In genomic region chr15:55222588-55222987, GRCh38 we compare ENCODE assay signal across 9 cellular contexts. TPM values are rescaled to one million over a fixed set of nuclear protein-coding genes. Genes with fewer than 3 reads are reported as not detected.
DNase-seq lines count a peak whose midpoint lies in the region; ATAC-seq and TF ChIP-seq lines count a peak whose summit lies in the region.
"Had no signal": no experiment of that assay in that cellular context is flagged by ENCODE, and none has a peak within 500 bp of the region (broad histone marks: within the 10 kb centered on the region; RNA-seq: fewer than 3 reads in every experiment).

No MANE protein-coding gene starts in this region.

- TF ChIP-seq CTCF in OCI-LY1 (IDR thresholded peaks at IDR 0.05; ENCODE audit: low read length), result no peak
- TF ChIP-seq CTCF in GM13976 (IDR thresholded peaks at IDR 0.05; ENCODE audit: borderline replicate concordance, control extremely low read depth, extremely low read depth, insufficient read depth, missing control alignments), result no peak

- no peaks in the 10 kb centered on the region for H3K9me3 Mint-ChIP-seq in naive thymus-derived CD8-positive, alpha-beta T cell

- H3K79me2 ChIP-seq in OCI-LY1 (ENCODE audit: insufficient read depth, low read length), result no peaks in the 10 kb centered on the region

- H3K27ac ChIP-seq in OCI-LY1 (ENCODE audit: low read depth, low read length, poor library complexity, severe bottlenecking) (peak overlapping the region; percentile 90), substantia nigra (ENCODE audit: low read depth, low read length, poor library complexity, severe bottlenecking) (no peak overlapping the region)
- H3K27ac ChIP-seq: KMS-11 had no signal

- no peaks in the 10 kb centered on the region for H4K20me1 ChIP-seq in OCI-LY1 (ENCODE audit: insufficient read depth, low read length)

- H2AFZ ChIP-seq in OCI-LY1 (ENCODE audit: low read length), result no peak overlapping the region

- peak overlapping the region; percentile 29 to 72 (median 60) for H3K4me3 Mint-ChIP-seq in naive thymus-derived CD8-positive, alpha-beta T cell

- in situ Hi-C loops in GM13976 (cut with MboI; ENCODE audit: low sequenced_read_pairs, unreplicated experiment), result loop anchor here (5.0 kb wide), 1 partner anchor 50 kb away; no protein-coding TSS in a partner anchor

- H3K36me3 ChIP-seq in OCI-LY1 (ENCODE audit: insufficient read depth, low read length), result no peaks in the 10 kb centered on the region

- H3K27me3 ChIP-seq in OCI-LY1 (ENCODE audit: insufficient read depth, low read length), result no peaks in the 10 kb centered on the region

- H3K4me1 Mint-ChIP-seq in naive thymus-derived CD8-positive, alpha-beta T cell, result peaks cover 31 to 78% (median 63%) of the 10 kb centered on the region in 4 donors

- peak in 1 of 10 donors; percentile 13 for DNase-seq in naive thymus-derived CD8-positive, alpha-beta T cell
- no peak for DNase-seq in NCI-H748 (lab: John Stamatoyannopoulos, UW; ENCODE audit: unreplicated experiment)
- DNase-seq in GM13976 (ENCODE audit: low spot score), result no peak
- no peak for DNase-seq in SW480 (ENCODE audit: low spot score)
- DNase-seq in substantia nigra (lab: John Stamatoyannopoulos, UW), result no peak

- H3K4me2 ChIP-seq in OCI-LY1 (ENCODE audit: low read length), result peak overlapping the region; percentile 51
- H3K4me2 ChIP-seq: KMS-11 had no signal

- H3F3A ChIP-seq in OCI-LY1 (ENCODE audit: insufficient read depth, low read length), result peaks cover 5% of the 10 kb centered on the region; the same call in 1 of the 2 replicates

- H3K36me3 Mint-ChIP-seq in naive thymus-derived CD8-positive, alpha-beta T cell, result peaks cover 0 to 18% (median 2%) of the 10 kb centered on the region in 3 donors

- H3K9me3 ChIP-seq in OCI-LY1 (ENCODE audit: low read length), result no peaks in the 10 kb centered on the region

- H3K27me3 Mint-ChIP-seq in naive thymus-derived CD8-positive, alpha-beta T cell, result no peaks in the 10 kb centered on the region

- H3K9me2 ChIP-seq in OCI-LY1 (ENCODE audit: low read depth, low read length), result no peaks in the 10 kb centered on the region

- POLR2A ChIA-PET in naive thymus-derived CD8-positive, alpha-beta T cell (lab: Charles Lee), result interaction anchor here (1.2 to 1.4 kb wide), 3 partner anchors 45 to 96 kb away, joined by 4 to 5 read pairs (median 4); partner anchors contain the start of genes PIGB and PIGBOS1

- peaks cover 52% of the 10 kb centered on the region for H3K4me1 ChIP-seq in OCI-LY1 (ENCODE audit: insufficient read depth, low read length, severe bottlenecking)

- H3K27ac Mint-ChIP-seq in naive thymus-derived CD8-positive, alpha-beta T cell, result peak overlapping the region in 9 of 10 donors; percentile 3 to 83 (median 48)

- peak overlapping the region; percentile 17; the same call in 1 of the 2 replicates for H3K9ac ChIP-seq in OCI-LY1 (ENCODE audit: low read length)
- H3K9ac ChIP-seq: KMS-11 had no signal

- ATAC-seq in GM18907 (IDR thresholded peaks at IDR 0.05; ENCODE audit: unreplicated experiment), result peak; percentile 65
- peak; percentile 67 for ATAC-seq in HG02798 (IDR thresholded peaks at IDR 0.05; ENCODE audit: poor library complexity, unreplicated experiment)
- peak in 1 of 2 donors; percentile 47 for ATAC-seq in naive thymus-derived CD8-positive, alpha-beta T cell

- no peak overlapping the region for H3K4me3 ChIP-seq in OCI-LY1 (ENCODE audit: low read depth, low read length, poor library complexity, severe bottlenecking)

RNA-seq across cellular contexts. Expression of gene RSL24D1, which starts 25.8 kb away (rescaled TPM):
- 100 to 1,000 TPM; 139 to 147 TPM for total RNA-seq in naive thymus-derived CD8-positive, alpha-beta T cell
- polyA plus RNA-seq in naive thymus-derived CD8-positive, alpha-beta T cell, result 100 to 1,000 TPM in 1 of 3 donors, 10 to 100 TPM in 2; 78.8 to 116 (median 93.2) TPM
